ENCODE assay signal across 1 cellular context in the genomic region with DNA sequence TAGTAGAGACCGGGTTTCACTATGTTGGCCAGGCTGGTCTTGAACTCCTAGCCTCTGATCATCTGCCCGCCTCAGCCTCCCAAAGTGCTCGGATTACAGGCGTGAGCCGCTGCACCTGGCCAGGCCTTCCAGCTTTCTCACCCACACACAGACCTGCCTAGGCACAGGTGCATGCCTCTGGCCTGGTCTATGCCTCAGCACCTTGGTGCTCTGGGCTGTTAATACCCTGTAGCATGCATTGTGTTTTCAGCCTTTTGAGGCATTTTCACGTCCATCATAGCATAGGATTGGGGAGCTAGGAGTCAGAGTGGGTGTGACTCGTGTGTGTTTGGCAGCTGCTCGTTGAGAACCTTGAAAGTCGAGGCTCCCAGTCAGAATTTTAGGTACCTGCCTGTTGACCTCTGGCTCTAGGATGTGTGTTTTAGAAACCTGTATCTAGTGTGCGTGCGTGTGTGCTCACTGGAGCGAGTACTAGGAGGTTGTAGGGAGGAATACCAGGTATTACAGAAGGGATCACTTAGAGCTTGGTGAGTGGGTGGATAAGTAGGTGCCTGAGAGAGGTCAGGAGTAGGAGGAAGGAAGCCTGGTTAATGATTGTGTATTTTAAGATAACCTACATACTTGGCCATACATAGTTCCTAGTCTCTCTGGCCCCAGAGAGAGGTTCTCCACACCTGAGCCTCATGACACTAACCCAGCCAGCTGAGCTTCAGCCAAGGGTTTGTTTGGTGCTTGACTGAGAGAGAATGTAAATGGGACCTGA.
A peak's percentile ranks its signal among the peaks of the same experiment; 100 is the strongest.
TF ChIP-seq lines count a peak whose summit lies in the region.

No MANE protein-coding gene starts in this region.

TF ChIP-seq in K562, 482 proteins besides CTCF, POLR2A, EP300 and RAD21 (continued from another document and continues in another):
- no peak for TF ChIP-seq CEBPG (CRISPR knock-in tag; IDR thresholded peaks at IDR 0.05)
- no peak for TF ChIP-seq CEBPG (tag; conservative IDR thresholded peaks at IDR 0.05 in 1 of 2, IDR thresholded peaks at IDR 0.05 in 1 of 2)
- no peak for TF ChIP-seq NR2C2 (CRISPR knock-in tag; IDR thresholded peaks at IDR 0.05)
- TF ChIP-seq NR2C2 (tag; IDR thresholded peaks at IDR 0.05) = no peak
- TF ChIP-seq GTF2F1 (IDR thresholded peaks at IDR 0.05; ENCODE audit: low read depth, low read length) = no peak
- TF ChIP-seq, protein P1, sequence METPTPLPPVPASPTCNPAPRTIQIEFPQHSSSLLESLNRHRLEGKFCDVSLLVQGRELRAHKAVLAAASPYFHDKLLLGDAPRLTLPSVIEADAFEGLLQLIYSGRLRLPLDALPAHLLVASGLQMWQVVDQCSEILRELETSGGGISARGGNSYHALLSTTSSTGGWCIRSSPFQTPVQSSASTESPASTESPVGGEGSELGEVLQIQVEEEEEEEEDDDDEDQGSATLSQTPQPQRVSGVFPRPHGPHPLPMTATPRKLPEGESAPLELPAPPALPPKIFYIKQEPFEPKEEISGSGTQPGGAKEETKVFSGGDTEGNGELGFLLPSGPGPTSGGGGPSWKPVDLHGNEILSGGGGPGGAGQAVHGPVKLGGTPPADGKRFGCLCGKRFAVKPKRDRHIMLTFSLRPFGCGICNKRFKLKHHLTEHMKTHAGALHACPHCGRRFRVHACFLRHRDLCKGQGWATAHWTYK (CRISPR knock-in tag; IDR thresholded peaks at IDR 0.05) = no peak
- TF ChIP-seq YBX1 (IDR thresholded peaks at IDR 0.05) = no peak
- TF ChIP-seq ZBTB1 (CRISPR knock-in tag; IDR thresholded peaks at IDR 0.05; ENCODE audit: borderline replicate concordance, low read depth) = no peak
- TF ChIP-seq FOS (IDR thresholded peaks at IDR 0.05; ENCODE audit: extremely low read depth, insufficient read length) = no peak
- TF ChIP-seq ILK (tag; IDR thresholded peaks at IDR 0.05; ENCODE audit: borderline replicate concordance, low read depth) = no peak
- no peak for TF ChIP-seq MCM5 (IDR thresholded peaks at IDR 0.05; ENCODE audit: low read depth)
- TF ChIP-seq HDAC6 (IDR thresholded peaks at IDR 0.05; ENCODE audit: low read depth, low read length) = peak; percentile 82; the same call in 1 of the 2 replicates
- TF ChIP-seq, protein P2, sequence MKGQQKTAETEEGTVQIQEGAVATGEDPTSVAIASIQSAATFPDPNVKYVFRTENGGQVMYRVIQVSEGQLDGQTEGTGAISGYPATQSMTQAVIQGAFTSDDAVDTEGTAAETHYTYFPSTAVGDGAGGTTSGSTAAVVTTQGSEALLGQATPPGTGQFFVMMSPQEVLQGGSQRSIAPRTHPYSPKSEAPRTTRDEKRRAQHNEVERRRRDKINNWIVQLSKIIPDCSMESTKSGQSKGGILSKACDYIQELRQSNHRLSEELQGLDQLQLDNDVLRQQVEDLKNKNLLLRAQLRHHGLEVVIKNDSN (CRISPR knock-in tag; IDR thresholded peaks at IDR 0.05) = no peak; the same call in 1 of the 2 replicates
- TF ChIP-seq JUNB (CRISPR knock-in tag; conservative IDR thresholded peaks at IDR 0.05) = no peak
- no peak for TF ChIP-seq ZNF232 (CRISPR knock-in tag; IDR thresholded peaks at IDR 0.05)
- no peak for TF ChIP-seq ZNF146 (CRISPR knock-in tag; IDR thresholded peaks at IDR 0.05; ENCODE audit: unreplicated experiment)
- TF ChIP-seq, protein P3, sequence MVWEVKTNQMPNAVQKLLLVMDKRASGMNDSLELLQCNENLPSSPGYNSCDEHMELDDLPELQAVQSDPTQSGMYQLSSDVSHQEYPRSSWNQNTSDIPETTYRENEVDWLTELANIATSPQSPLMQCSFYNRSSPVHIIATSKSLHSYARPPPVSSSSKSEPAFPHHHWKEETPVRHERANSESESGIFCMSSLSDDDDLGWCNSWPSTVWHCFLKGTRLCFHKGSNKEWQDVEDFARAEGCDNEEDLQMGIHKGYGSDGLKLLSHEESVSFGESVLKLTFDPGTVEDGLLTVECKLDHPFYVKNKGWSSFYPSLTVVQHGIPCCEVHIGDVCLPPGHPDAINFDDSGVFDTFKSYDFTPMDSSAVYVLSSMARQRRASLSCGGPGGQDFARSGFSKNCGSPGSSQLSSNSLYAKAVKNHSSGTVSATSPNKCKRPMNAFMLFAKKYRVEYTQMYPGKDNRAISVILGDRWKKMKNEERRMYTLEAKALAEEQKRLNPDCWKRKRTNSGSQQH (CRISPR knock-in tag; IDR thresholded peaks at IDR 0.05) = no peak
- no peak for TF ChIP-seq ZC3H11A (IDR thresholded peaks at IDR 0.05; ENCODE audit: low read depth, low read length)
- TF ChIP-seq, protein P4, sequence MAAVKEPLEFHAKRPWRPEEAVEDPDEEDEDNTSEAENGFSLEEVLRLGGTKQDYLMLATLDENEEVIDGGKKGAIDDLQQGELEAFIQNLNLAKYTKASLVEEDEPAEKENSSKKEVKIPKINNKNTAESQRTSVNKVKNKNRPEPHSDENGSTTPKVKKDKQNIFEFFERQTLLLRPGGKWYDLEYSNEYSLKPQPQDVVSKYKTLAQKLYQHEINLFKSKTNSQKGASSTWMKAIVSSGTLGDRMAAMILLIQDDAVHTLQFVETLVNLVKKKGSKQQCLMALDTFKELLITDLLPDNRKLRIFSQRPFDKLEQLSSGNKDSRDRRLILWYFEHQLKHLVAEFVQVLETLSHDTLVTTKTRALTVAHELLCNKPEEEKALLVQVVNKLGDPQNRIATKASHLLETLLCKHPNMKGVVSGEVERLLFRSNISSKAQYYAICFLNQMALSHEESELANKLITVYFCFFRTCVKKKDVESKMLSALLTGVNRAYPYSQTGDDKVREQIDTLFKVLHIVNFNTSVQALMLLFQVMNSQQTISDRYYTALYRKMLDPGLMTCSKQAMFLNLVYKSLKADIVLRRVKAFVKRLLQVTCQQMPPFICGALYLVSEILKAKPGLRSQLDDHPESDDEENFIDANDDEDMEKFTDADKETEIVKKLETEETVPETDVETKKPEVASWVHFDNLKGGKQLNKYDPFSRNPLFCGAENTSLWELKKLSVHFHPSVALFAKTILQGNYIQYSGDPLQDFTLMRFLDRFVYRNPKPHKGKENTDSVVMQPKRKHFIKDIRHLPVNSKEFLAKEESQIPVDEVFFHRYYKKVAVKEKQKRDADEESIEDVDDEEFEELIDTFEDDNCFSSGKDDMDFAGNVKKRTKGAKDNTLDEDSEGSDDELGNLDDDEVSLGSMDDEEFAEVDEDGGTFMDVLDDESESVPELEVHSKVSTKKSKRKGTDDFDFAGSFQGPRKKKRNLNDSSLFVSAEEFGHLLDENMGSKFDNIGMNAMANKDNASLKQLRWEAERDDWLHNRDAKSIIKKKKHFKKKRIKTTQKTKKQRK (IDR thresholded peaks at IDR 0.05; ENCODE audit: borderline replicate concordance, low read depth, low read length) = no peak
- no peak for TF ChIP-seq U2AF2 (optimal IDR thresholded peaks at IDR 0.05; ENCODE audit: low read depth, low read length)
- TF ChIP-seq E2F3 (CRISPR knock-in tag; IDR thresholded peaks at IDR 0.05) = no peak
- TF ChIP-seq SIN3A (IDR thresholded peaks at IDR 0.05; ENCODE audit: borderline replicate concordance in 2 of 2, control insufficient read depth in 1 of 2, low read depth in 2 of 2, low read length in 2 of 2) = no peak
- no peak for TF ChIP-seq ATF1 (CRISPR knock-in tag; IDR thresholded peaks at IDR 0.05)
- no peak for TF ChIP-seq ATF1 (tag; IDR thresholded peaks at IDR 0.05)
- TF ChIP-seq DDX20 (tag; IDR thresholded peaks at IDR 0.05; ENCODE audit: low read depth) = no peak
- TF ChIP-seq MCM7 (IDR thresholded peaks at IDR 0.05) = no peak
- no peak for TF ChIP-seq FOSL1 (tag; conservative IDR thresholded peaks at IDR 0.05)
- TF ChIP-seq NFIC (IDR thresholded peaks at IDR 0.05) = no peak
- no peak for TF ChIP-seq ZC3H8 (IDR thresholded peaks at IDR 0.05)
- no peak for TF ChIP-seq IRF2 (CRISPR knock-in tag; IDR thresholded peaks at IDR 0.05)
- TF ChIP-seq ZNF766 (CRISPR knock-in tag; conservative IDR thresholded peaks at IDR 0.05) = no peak
- TF ChIP-seq SAP30 (IDR thresholded peaks at IDR 0.05; ENCODE audit: borderline replicate concordance, insufficient read depth, low read depth, low read length, poor library complexity, severe bottlenecking) = no peak
- TF ChIP-seq, protein P5, sequence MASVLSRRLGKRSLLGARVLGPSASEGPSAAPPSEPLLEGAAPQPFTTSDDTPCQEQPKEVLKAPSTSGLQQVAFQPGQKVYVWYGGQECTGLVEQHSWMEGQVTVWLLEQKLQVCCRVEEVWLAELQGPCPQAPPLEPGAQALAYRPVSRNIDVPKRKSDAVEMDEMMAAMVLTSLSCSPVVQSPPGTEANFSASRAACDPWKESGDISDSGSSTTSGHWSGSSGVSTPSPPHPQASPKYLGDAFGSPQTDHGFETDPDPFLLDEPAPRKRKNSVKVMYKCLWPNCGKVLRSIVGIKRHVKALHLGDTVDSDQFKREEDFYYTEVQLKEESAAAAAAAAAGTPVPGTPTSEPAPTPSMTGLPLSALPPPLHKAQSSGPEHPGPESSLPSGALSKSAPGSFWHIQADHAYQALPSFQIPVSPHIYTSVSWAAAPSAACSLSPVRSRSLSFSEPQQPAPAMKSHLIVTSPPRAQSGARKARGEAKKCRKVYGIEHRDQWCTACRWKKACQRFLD (CRISPR knock-in tag; IDR thresholded peaks at IDR 0.05) = no peak
- no peak for TF ChIP-seq RBM14 (IDR thresholded peaks at IDR 0.05; ENCODE audit: borderline replicate concordance, insufficient read depth, low read depth, low read length)
- no peak for TF ChIP-seq NFE2 (IDR thresholded peaks at IDR 0.05; ENCODE audit: low read depth)
- no peak for TF ChIP-seq RBM25 (IDR thresholded peaks at IDR 0.05; ENCODE audit: low read depth, low read length, severe bottlenecking)
- TF ChIP-seq ETV1 (tag; conservative IDR thresholded peaks at IDR 0.05; ENCODE audit: low read depth) = no peak
- no peak for TF ChIP-seq EHMT2 (IDR thresholded peaks at IDR 0.05)
- TF ChIP-seq, protein P6, sequence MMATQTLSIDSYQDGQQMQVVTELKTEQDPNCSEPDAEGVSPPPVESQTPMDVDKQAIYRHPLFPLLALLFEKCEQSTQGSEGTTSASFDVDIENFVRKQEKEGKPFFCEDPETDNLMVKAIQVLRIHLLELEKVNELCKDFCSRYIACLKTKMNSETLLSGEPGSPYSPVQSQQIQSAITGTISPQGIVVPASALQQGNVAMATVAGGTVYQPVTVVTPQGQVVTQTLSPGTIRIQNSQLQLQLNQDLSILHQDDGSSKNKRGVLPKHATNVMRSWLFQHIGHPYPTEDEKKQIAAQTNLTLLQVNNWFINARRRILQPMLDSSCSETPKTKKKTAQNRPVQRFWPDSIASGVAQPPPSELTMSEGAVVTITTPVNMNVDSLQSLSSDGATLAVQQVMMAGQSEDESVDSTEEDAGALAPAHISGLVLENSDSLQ (IDR thresholded peaks at IDR 0.05) = peak; percentile 31; the same call in 1 of the 2 replicates
- TF ChIP-seq SETDB1 (IDR thresholded peaks at IDR 0.05; ENCODE audit: low read length) = no peak
- TF ChIP-seq JUND (IDR thresholded peaks at IDR 0.05; ENCODE audit: borderline replicate concordance, low read depth, low read length) = no peak
- 0 out of 3 replicates have a peak, but pooled peaks have one; percentile 19 for TF ChIP-seq JUND (tag; IDR thresholded peaks at IDR 0.05; ENCODE audit: borderline replicate concordance, low read depth, low read length)
- TF ChIP-seq, protein P7, sequence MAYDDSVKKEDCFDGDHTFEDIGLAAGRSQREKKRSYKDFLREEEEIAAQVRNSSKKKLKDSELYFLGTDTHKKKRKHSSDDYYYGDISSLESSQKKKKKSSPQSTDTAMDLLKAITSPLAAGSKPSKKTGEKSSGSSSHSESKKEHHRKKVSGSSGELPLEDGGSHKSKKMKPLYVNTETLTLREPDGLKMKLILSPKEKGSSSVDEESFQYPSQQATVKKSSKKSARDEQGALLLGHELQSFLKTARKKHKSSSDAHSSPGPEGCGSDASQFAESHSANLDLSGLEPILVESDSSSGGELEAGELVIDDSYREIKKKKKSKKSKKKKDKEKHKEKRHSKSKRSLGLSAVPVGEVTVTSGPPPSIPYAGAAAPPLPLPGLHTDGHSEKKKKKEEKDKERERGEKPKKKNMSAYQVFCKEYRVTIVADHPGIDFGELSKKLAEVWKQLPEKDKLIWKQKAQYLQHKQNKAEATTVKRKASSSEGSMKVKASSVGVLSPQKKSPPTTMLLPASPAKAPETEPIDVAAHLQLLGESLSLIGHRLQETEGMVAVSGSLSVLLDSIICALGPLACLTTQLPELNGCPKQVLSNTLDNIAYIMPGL (CRISPR knock-in tag; IDR thresholded peaks at IDR 0.05) = 0 out of 2 replicates have a peak, but pooled peaks have one; percentile 26
- no peak for TF ChIP-seq ZNF696 (CRISPR knock-in tag; conservative IDR thresholded peaks at IDR 0.05)
- TF ChIP-seq ZNF274 (IDR thresholded peaks at IDR 0.05; ENCODE audit: borderline replicate concordance, low read depth, low read length) = no peak
- TF ChIP-seq ZNF316 (IDR thresholded peaks at IDR 0.05) = no peak
- TF ChIP-seq, protein P8, sequence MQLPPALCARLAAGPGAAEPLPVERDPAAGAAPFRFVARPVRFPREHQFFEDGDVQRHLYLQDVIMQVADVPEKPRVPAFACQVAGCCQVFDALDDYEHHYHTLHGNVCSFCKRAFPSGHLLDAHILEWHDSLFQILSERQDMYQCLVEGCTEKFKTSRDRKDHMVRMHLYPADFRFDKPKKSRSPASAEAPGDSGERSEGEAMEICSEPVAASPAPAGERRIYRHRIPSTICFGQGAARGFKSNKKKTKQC (CRISPR knock-in tag; IDR thresholded peaks at IDR 0.05) = peak; percentile 67; the same call in 1 of the 2 replicates
- TF ChIP-seq KAT2B (IDR thresholded peaks at IDR 0.05; ENCODE audit: low read depth, low read length) = no peak
- no peak for TF ChIP-seq MCM3 (IDR thresholded peaks at IDR 0.05)
- TF ChIP-seq, protein P9, sequence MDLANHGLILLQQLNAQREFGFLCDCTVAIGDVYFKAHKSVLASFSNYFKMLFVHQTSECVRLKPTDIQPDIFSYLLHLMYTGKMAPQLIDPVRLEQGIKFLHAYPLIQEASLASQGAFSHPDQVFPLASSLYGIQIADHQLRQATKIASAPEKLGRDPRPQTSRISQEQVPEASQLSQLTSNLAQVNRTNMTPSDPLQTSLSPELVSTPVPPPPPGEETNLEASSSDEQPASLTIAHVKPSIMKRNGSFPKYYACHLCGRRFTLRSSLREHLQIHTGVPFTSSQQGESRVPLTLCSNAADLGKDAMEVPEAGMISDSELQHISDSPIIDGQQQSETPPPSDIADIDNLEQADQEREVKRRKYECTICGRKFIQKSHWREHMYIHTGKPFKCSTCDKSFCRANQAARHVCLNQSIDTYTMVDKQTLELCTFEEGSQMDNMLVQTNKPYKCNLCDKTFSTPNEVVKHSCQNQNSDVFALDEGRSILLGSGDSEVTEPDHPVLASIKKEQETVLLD (IDR thresholded peaks at IDR 0.05) = no peak
- TF ChIP-seq ZNF347 (CRISPR knock-in tag; IDR thresholded peaks at IDR 0.05; ENCODE audit: low read depth) = no peak
- TF ChIP-seq RBM34 (IDR thresholded peaks at IDR 0.05; ENCODE audit: borderline replicate concordance, insufficient read depth, low read length) = no peak
- TF ChIP-seq RBFOX2 (IDR thresholded peaks at IDR 0.05; ENCODE audit: low read depth, low read length) = no peak
- no peak for TF ChIP-seq ZNF668 (CRISPR knock-in tag; IDR thresholded peaks at IDR 0.05)
- no peak for TF ChIP-seq POLR2AphosphoS5 (IDR thresholded peaks at IDR 0.05; ENCODE audit: control insufficient read depth, insufficient read depth, low read depth, low read length)
- no peak for TF ChIP-seq MAFF (IDR thresholded peaks at IDR 0.05; ENCODE audit: low read length)
